ENCODE assay signal across 1 cellular context in the genomic region with DNA sequence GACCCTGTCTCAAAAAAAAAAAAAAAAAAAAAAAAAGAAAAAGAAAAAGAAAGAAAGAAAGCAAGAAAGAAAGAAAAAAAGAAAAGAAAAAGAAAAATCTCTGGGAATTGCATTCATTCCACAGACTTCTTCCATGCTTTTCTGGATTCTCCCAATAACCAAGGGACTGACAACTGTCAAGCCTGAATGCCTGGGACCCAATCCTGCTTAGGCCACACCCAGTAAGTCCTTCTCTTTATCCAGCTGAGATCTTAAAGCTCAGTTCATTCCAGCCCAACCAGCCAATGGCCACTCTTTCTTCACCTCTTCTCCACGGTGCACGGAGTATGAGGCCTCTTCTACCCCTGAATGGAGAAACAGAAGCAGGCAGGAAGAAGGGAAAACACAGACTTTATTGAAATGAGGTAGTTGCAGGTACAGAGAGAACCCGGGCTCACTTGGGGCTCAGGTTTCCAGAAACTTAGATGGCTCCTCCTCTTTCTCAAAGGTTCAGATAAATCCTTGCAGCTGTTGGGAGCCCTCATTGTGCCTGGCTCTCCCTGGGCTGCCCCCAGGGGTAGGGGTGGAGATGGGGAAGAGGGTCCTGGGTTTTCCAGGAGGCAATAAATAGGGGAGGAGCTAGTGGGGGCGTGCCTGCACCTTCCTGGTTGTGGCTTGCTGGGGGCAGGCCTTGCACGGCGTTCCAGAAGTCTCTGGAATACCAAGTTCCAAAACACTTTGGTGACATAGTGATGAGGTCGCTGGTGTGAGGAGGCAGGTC.
TF ChIP-seq lines count a peak whose summit lies in the region.

No MANE protein-coding gene starts in this region.

TF ChIP-seq in HEK293T, 16 proteins besides CTCF, POLR2A, EP300 and RAD21:
- TF ChIP-seq ZNF384 (IDR thresholded peaks at IDR 0.05), result peak; percentile 61; the same call in 1 of the 2 replicates
- no peak for TF ChIP-seq HDGF (IDR thresholded peaks at IDR 0.05; ENCODE audit: borderline replicate concordance)
